In genomic region chr14:44854114-44854513, GRCh38 we compare ENCODE assay signal across 1 cellular context.
TF ChIP-seq lines count a peak whose summit lies in the region.

No MANE protein-coding gene starts in this region.

TF ChIP-seq in WTC11, 78 proteins besides CTCF, POLR2A, EP300 and RAD21 (continued from another document):
- TF ChIP-seq, protein P1, sequence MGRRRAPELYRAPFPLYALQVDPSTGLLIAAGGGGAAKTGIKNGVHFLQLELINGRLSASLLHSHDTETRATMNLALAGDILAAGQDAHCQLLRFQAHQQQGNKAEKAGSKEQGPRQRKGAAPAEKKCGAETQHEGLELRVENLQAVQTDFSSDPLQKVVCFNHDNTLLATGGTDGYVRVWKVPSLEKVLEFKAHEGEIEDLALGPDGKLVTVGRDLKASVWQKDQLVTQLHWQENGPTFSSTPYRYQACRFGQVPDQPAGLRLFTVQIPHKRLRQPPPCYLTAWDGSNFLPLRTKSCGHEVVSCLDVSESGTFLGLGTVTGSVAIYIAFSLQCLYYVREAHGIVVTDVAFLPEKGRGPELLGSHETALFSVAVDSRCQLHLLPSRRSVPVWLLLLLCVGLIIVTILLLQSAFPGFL (CRISPR knock-in tag; IDR thresholded peaks at IDR 0.05; ENCODE audit: borderline replicate concordance), result no peak
